1 cellular context compared by ENCODE assay signal in the genomic region with DNA sequence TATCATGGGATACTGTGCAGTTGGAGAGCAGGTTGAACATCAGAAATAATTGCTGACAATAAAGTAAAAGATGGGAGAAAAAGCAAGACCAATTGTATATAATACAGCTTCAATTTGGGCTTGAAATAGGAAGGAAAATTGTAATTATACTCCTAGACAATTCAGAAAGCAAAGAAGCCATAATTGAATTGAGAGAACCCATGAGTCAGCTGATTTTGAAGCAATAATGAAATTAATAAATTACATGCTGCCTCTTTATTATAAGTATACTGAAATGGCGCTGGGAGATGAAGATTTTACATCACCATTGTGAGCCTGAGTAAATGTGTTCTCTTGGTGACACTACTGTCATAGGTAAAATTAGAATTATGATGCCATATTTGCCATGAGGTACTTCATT.
TF ChIP-seq lines count a peak whose summit lies in the region.

No MANE protein-coding gene starts in this region.

TF ChIP-seq in HepG2, 621 proteins besides CTCF, POLR2A, EP300 and RAD21:
- TF ChIP-seq MAFF (IDR thresholded peaks at IDR 0.05; ENCODE audit: low read depth, low read length) (peak; percentile 55), NR2F2 (IDR thresholded peaks at IDR 0.05; ENCODE audit: borderline replicate concordance, low read depth) (no peak), MAFK (conservative IDR thresholded peaks at IDR 0.05 in 1 of 2, IDR thresholded peaks at IDR 0.05 in 1 of 2; ENCODE audit: low read length in 2 of 2) (peak; percentile 70 to 75)
